ENCODE assay signal across 1 cellular context in the genomic region with DNA sequence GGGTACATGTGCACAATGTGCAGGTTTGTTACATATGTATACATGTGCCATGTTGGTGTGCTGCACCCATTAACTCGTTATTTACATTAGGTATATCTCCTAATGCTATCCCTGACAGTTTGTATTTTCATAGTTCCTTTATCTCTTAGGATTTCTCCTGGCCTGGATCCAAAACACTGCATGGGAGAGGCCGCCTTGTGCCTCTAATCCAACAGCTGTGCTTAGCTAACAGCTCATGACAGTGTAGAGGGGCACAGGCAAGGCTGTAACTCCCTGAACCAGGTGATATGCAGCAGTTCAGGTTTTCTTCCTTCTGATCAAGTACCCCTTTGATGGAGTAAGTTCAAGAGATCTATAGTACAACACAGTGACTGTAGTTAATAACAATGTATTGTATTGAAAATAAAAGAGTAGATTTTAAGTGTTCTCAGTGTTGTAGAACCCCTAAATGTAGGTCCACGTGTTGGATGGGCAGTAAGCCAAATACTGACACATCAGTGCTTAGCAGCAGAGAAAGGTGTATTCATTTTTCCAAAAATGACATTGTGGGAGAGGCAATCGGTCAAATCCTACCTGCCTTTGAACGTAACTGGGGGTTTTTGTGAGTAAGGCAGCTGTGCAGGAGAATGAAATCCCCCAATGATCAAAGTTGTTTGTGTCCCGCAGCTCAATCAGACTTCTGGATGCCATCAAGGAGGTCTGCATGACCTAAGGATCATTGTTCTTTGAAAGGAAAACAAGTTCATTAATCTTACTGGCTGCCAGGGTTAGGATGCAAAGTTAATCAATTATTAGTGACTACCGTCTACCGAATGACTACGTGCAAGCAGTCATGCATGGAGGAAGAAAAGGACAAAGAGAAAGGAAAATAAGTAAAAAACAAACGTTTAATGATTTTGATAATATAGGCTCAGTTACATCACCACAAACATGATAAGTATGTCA.
TF ChIP-seq lines count a peak whose summit lies in the region.

No MANE protein-coding gene starts in this region.

TF ChIP-seq in WTC11, 78 proteins besides CTCF, POLR2A, EP300 and RAD21 (continued from another document):
- TF ChIP-seq, protein P1, sequence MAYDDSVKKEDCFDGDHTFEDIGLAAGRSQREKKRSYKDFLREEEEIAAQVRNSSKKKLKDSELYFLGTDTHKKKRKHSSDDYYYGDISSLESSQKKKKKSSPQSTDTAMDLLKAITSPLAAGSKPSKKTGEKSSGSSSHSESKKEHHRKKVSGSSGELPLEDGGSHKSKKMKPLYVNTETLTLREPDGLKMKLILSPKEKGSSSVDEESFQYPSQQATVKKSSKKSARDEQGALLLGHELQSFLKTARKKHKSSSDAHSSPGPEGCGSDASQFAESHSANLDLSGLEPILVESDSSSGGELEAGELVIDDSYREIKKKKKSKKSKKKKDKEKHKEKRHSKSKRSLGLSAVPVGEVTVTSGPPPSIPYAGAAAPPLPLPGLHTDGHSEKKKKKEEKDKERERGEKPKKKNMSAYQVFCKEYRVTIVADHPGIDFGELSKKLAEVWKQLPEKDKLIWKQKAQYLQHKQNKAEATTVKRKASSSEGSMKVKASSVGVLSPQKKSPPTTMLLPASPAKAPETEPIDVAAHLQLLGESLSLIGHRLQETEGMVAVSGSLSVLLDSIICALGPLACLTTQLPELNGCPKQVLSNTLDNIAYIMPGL (CRISPR knock-in tag; IDR thresholded peaks at IDR 0.05) = no peak
- TF ChIP-seq, protein P2, sequence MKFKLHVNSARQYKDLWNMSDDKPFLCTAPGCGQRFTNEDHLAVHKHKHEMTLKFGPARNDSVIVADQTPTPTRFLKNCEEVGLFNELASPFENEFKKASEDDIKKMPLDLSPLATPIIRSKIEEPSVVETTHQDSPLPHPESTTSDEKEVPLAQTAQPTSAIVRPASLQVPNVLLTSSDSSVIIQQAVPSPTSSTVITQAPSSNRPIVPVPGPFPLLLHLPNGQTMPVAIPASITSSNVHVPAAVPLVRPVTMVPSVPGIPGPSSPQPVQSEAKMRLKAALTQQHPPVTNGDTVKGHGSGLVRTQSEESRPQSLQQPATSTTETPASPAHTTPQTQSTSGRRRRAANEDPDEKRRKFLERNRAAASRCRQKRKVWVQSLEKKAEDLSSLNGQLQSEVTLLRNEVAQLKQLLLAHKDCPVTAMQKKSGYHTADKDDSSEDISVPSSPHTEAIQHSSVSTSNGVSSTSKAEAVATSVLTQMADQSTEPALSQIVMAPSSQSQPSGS (CRISPR knock-in tag; IDR thresholded peaks at IDR 0.05; ENCODE audit: borderline replicate concordance, low read depth) = no peak
- TF ChIP-seq ZNF263 (CRISPR knock-in tag; IDR thresholded peaks at IDR 0.05; ENCODE audit: low read depth) = no peak
- no peak for TF ChIP-seq TP53 (CRISPR knock-in tag; IDR thresholded peaks at IDR 0.05)
- TF ChIP-seq, protein P3, sequence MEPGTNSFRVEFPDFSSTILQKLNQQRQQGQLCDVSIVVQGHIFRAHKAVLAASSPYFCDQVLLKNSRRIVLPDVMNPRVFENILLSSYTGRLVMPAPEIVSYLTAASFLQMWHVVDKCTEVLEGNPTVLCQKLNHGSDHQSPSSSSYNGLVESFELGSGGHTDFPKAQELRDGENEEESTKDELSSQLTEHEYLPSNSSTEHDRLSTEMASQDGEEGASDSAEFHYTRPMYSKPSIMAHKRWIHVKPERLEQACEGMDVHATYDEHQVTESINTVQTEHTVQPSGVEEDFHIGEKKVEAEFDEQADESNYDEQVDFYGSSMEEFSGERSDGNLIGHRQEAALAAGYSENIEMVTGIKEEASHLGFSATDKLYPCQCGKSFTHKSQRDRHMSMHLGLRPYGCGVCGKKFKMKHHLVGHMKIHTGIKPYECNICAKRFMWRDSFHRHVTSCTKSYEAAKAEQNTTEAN (CRISPR knock-in tag; IDR thresholded peaks at IDR 0.05) = no peak
- TF ChIP-seq, protein P4, sequence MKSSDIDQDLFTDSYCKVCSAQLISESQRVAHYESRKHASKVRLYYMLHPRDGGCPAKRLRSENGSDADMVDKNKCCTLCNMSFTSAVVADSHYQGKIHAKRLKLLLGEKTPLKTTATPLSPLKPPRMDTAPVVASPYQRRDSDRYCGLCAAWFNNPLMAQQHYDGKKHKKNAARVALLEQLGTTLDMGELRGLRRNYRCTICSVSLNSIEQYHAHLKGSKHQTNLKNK (CRISPR knock-in tag; IDR thresholded peaks at IDR 0.05) = no peak
- TF ChIP-seq, protein P5, sequence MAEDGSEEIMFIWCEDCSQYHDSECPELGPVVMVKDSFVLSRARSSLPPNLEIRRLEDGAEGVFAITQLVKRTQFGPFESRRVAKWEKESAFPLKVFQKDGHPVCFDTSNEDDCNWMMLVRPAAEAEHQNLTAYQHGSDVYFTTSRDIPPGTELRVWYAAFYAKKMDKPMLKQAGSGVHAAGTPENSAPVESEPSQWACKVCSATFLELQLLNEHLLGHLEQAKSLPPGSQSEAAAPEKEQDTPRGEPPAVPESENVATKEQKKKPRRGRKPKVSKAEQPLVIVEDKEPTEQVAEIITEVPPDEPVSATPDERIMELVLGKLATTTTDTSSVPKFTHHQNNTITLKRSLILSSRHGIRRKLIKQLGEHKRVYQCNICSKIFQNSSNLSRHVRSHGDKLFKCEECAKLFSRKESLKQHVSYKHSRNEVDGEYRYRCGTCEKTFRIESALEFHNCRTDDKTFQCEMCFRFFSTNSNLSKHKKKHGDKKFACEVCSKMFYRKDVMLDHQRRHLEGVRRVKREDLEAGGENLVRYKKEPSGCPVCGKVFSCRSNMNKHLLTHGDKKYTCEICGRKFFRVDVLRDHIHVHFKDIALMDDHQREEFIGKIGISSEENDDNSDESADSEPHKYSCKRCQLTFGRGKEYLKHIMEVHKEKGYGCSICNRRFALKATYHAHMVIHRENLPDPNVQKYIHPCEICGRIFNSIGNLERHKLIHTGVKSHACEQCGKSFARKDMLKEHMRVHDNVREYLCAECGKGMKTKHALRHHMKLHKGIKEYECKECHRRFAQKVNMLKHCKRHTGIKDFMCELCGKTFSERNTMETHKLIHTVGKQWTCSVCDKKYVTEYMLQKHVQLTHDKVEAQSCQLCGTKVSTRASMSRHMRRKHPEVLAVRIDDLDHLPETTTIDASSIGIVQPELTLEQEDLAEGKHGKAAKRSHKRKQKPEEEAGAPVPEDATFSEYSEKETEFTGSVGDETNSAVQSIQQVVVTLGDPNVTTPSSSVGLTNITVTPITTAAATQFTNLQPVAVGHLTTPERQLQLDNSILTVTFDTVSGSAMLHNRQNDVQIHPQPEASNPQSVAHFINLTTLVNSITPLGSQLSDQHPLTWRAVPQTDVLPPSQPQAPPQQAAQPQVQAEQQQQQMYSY (CRISPR knock-in tag; IDR thresholded peaks at IDR 0.05) = no peak
- TF ChIP-seq JUN (CRISPR knock-in tag; IDR thresholded peaks at IDR 0.05) = no peak
- TF ChIP-seq, protein P6, sequence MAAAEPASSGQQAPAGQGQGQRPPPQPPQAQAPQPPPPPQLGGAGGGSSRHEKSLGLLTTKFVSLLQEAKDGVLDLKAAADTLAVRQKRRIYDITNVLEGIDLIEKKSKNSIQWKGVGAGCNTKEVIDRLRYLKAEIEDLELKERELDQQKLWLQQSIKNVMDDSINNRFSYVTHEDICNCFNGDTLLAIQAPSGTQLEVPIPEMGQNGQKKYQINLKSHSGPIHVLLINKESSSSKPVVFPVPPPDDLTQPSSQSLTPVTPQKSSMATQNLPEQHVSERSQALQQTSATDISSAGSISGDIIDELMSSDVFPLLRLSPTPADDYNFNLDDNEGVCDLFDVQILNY (CRISPR knock-in tag; IDR thresholded peaks at IDR 0.05) = no peak
- no peak for TF ChIP-seq SP1 (CRISPR knock-in tag; conservative IDR thresholded peaks at IDR 0.05)
- no peak for TF ChIP-seq SOX15 (CRISPR knock-in tag; IDR thresholded peaks at IDR 0.05)
